Comparison of ENCODE assay signal across 1 cellular context in the genomic region with DNA sequence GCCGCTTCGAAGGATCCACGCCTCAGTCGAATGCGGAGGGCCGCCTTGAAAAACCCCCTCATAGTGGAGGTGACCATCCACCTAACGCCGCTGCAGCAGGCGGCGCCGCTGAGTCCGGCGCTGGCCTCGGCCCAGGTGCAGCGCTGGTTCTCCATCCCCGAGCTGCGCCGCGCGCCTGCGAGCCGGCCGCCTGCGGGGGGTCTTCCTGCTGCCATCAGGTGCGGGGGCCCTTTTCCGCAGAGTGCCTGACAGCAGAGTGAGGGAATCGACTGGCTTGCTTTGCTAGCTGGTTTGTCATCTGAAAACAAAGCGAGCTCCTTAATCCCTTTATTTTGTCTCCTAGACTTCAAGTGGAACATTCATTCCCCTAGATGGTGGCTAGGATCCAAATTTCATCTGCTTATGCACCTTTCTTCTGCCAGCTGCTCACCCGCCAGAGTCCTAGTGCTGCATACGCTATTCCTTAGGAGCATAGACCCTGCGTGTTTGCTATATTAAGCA.
TF ChIP-seq lines count a peak whose summit lies in the region.

No MANE protein-coding gene starts in this region.

TF ChIP-seq in Ishikawa, 13 proteins besides CTCF, POLR2A, EP300 and RAD21 (continued from another document):
- TF ChIP-seq TAF1 (IDR thresholded peaks at IDR 0.05; ENCODE audit: low read depth) (no peak; the same call in 1 of the 2 replicates), TCF12 (IDR thresholded peaks at IDR 0.05; ENCODE audit: low read depth) (peak; percentile 35; the same call in 1 of the 2 replicates)
- TF ChIP-seq, protein P1, sequence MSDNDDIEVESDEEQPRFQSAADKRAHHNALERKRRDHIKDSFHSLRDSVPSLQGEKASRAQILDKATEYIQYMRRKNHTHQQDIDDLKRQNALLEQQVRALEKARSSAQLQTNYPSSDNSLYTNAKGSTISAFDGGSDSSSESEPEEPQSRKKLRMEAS (IDR thresholded peaks at IDR 0.05), result peak; percentile 59; the same call in 1 of the 2 replicates
